In genomic region chr5:149563461-149563860, GRCh38 we compare ENCODE assay signal across 10 cellular contexts. TPM values are rescaled to one million over a fixed set of nuclear protein-coding genes. Genes with fewer than 3 reads are reported as not detected.
DNase-seq lines count a peak whose midpoint lies in the region; ATAC-seq, FAIRE-seq and TF ChIP-seq lines count a peak whose summit lies in the region.
"Had no signal": no experiment of that assay in that cellular context is flagged by ENCODE, and none has a peak within 500 bp of the region (broad histone marks: within the 10 kb centered on the region; RNA-seq: fewer than 3 reads in every experiment).

No MANE protein-coding gene starts in this region.

- H3K27me3 Mint-ChIP-seq in GM23338 (ENCODE audit: insufficient read depth, low read depth, poor library complexity): peaks cover 4% of the 10 kb centered on the region
- H3K27me3 Mint-ChIP-seq in activated CD8-positive, alpha-beta T cell treated with anti-CD3 and anti-CD28 coated beads for 36 hours: no peaks in the 10 kb centered on the region

- H3K27ac ChIP-seq in GM23338 (ENCODE audit: low read depth): peak overlapping the region; percentile 89

- peak overlapping the region; percentile 59 for H3K9ac ChIP-seq in skeletal muscle satellite cell (ENCODE audit: low read depth, low read length)

- TF ChIP-seq CTCF in GM23338 (conservative IDR thresholded peaks at IDR 0.05; ENCODE audit: low read depth in 2 of 2) (no peak), foreskin fibroblast (IDR thresholded peaks at IDR 0.05; ENCODE audit: low read depth, low read length) (no peak)
- TF ChIP-seq CTCF in activated CD8-positive, alpha-beta T cell treated with anti-CD3 and anti-CD28 coated beads for 36 hours (IDR thresholded peaks at IDR 0.05): no peak

- H3K36me3 ChIP-seq in GM23338 (ENCODE audit: insufficient read depth): no peaks in the 10 kb centered on the region
- no peaks in the 10 kb centered on the region for H3K36me3 ChIP-seq in skeletal muscle satellite cell (ENCODE audit: insufficient read depth, low read length)

- H3K4me3 ChIP-seq in GM23338 (no peak overlapping the region), foreskin fibroblast (ENCODE audit: low read depth in 1 of 2, low read length in 2 of 2) (no peak overlapping the region), skeletal muscle satellite cell (ENCODE audit: low read length) (peak overlapping the region; percentile 11)

- peaks cover 36% of the 10 kb centered on the region for H3K4me1 Mint-ChIP-seq in GM23338
- H3K4me1 Mint-ChIP-seq in activated CD8-positive, alpha-beta T cell treated with anti-CD3 and anti-CD28 coated beads for 36 hours (ENCODE audit: low read depth): peaks cover 24% of the 10 kb centered on the region

- H3K9me3 ChIP-seq in skeletal muscle satellite cell (replicated peaks; ENCODE audit: low read length): no peaks in the 10 kb centered on the region

- peaks cover 4% of the 10 kb centered on the region for H3F3A ChIP-seq in GM23338 (replicated peaks; ENCODE audit: low read depth)

- H3K4me1 ChIP-seq in GM23338 (ENCODE audit: insufficient read depth): peaks cover 25% of the 10 kb centered on the region
- peaks cover 35% of the 10 kb centered on the region for H3K4me1 ChIP-seq in skeletal muscle satellite cell (ENCODE audit: control insufficient read depth, insufficient read depth, low read length)

- peak overlapping the region; percentile 27; the same call in 1 of the 2 replicates for H3K27ac Mint-ChIP-seq in GM23338
- H3K27ac Mint-ChIP-seq in activated CD8-positive, alpha-beta T cell treated with anti-CD3 and anti-CD28 coated beads for 36 hours: no peak overlapping the region

- peak overlapping the region; percentile 59 for H3K4me2 ChIP-seq in GM23338
- peak overlapping the region; percentile 11 for H3K4me2 ChIP-seq in skeletal muscle satellite cell (ENCODE audit: low read length)

- no peak for ATAC-seq in GM23338
- ATAC-seq in GM19351 (IDR thresholded peaks at IDR 0.05; ENCODE audit: unreplicated experiment): no peak
- no peak for ATAC-seq in activated CD8-positive, alpha-beta T cell treated with anti-CD3 and anti-CD28 coated beads for 36 hours
- no peak for ATAC-seq in HG02870 (IDR thresholded peaks at IDR 0.05; ENCODE audit: unreplicated experiment)

- FAIRE-seq in RCC 7860 (lab: Jason Lieb, UNC): peak; percentile 20

- no peaks in the 10 kb centered on the region for H3K9me2 ChIP-seq in GM23338 (ENCODE audit: insufficient read depth)

- H3K4me3 Mint-ChIP-seq in GM23338: no peak overlapping the region; the same call in 2 of the 3 replicates
- no peak overlapping the region for H3K4me3 Mint-ChIP-seq in activated CD8-positive, alpha-beta T cell treated with anti-CD3 and anti-CD28 coated beads for 36 hours

- intact Hi-C loops in activated CD8-positive, alpha-beta T cell treated with anti-CD3 and anti-CD28 coated beads for 36 hours (cut with micrococcal nuclease): no loop called here

- H3K9me3 Mint-ChIP-seq in GM23338: no peaks in the 10 kb centered on the region
- H3K9me3 Mint-ChIP-seq in activated CD8-positive, alpha-beta T cell treated with anti-CD3 and anti-CD28 coated beads for 36 hours: no peaks in the 10 kb centered on the region

- H3K36me3 Mint-ChIP-seq in GM23338 (ENCODE audit: low read depth): no peaks in the 10 kb centered on the region
- H3K36me3 Mint-ChIP-seq in activated CD8-positive, alpha-beta T cell treated with anti-CD3 and anti-CD28 coated beads for 36 hours (ENCODE audit: low read depth): no peaks in the 10 kb centered on the region

- DNase-seq in GM23338 (ENCODE audit: low spot score) (no peak), RCC 7860 (ENCODE audit: low spot score) (peak; percentile 30), foreskin fibroblast (peak; percentile 53 to 57), NCI-H226 (no peak)
- DNase-seq in activated CD8-positive, alpha-beta T cell treated with anti-CD3 and anti-CD28 coated beads for 36 hours: no peak
- DNase-seq: activated effector memory CD4-positive, alpha-beta T cell treated with anti-CD3 and anti-CD28 coated beads, Interleukin-2, amount 50 U/mL, for 16 hours; NCI-H2171 had no signal

- no peaks in the 10 kb centered on the region for H3K27me3 ChIP-seq in GM23338 (ENCODE audit: insufficient read depth)
- H3K27me3 ChIP-seq in skeletal muscle satellite cell (ENCODE audit: control insufficient read depth, insufficient read depth, low read length): no peaks in the 10 kb centered on the region

- H4K20me1 ChIP-seq in GM23338 (replicated peaks; ENCODE audit: insufficient read depth): no peaks in the 10 kb centered on the region

- POLR2A ChIA-PET in activated CD8-positive, alpha-beta T cell treated with anti-CD3 and anti-CD28 coated beads for 36 hours (lab: Charles Lee): interaction anchor here (4.1 kb wide), 1 partner anchor 12 kb away, joined by 19 read pairs; the partner anchor contains the start of gene CSNK1A1

- peak overlapping the region; percentile 44; the same call in 1 of the 2 replicates for H2AFZ ChIP-seq in GM23338

- CTCF ChIA-PET in activated CD8-positive, alpha-beta T cell treated with anti-CD3 and anti-CD28 coated beads for 36 hours (lab: Charles Lee): interaction anchor here (0.7 to 4.6 kb wide), 23 partner anchors 9 to 231 kb away, joined by 3 to 42 read pairs (median 6); partner anchors contain the start of genes ARHGEF37 and CSNK1A1

- no peaks in the 10 kb centered on the region for H3K79me2 ChIP-seq in GM23338 (replicated peaks; ENCODE audit: insufficient read depth)

TF ChIP-seq in GM23338, 12 proteins besides CTCF, POLR2A, EP300 and RAD21:
- TF ChIP-seq, protein P1, sequence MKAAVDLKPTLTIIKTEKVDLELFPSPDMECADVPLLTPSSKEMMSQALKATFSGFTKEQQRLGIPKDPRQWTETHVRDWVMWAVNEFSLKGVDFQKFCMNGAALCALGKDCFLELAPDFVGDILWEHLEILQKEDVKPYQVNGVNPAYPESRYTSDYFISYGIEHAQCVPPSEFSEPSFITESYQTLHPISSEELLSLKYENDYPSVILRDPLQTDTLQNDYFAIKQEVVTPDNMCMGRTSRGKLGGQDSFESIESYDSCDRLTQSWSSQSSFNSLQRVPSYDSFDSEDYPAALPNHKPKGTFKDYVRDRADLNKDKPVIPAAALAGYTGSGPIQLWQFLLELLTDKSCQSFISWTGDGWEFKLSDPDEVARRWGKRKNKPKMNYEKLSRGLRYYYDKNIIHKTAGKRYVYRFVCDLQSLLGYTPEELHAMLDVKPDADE (IDR thresholded peaks at IDR 0.05): no peak
- TF ChIP-seq ZNF114 (CRISPR knock-in tag; IDR thresholded peaks at IDR 0.05) (no peak), POLR2AphosphoS5 (IDR thresholded peaks at IDR 0.05; ENCODE audit: low read depth) (no peak), EZH2 (IDR thresholded peaks at IDR 0.05; ENCODE audit: low read depth, unreplicated experiment) (no peak), NANOG (IDR thresholded peaks at IDR 0.05; ENCODE audit: borderline replicate concordance) (no peak), REST (IDR thresholded peaks at IDR 0.05; ENCODE audit: unreplicated experiment) (no peak), EZH2phosphoT487 (IDR thresholded peaks at IDR 0.05; ENCODE audit: unreplicated experiment) (no peak)

RNA-seq across cellular contexts. Expression of gene CSNK1A1, which starts 12.2 kb away (rescaled TPM):
- 233 and 235 TPM in 2 replicates for total RNA-seq in GM23338 (2014; rRNA removed; shearing (Covaris generic))
- 110 and 114 TPM in 2 replicates for polyA plus RNA-seq in GM23338 (2016; fragmentation: Nextera tagmentation; extraction: Ambion mirVana)
- total RNA-seq in skeletal muscle satellite cell (2012; rRNA removed): 270 and 292 TPM in 2 replicates
- 100 to 1,000 TPM; 154 to 168 TPM for total RNA-seq in activated CD8-positive, alpha-beta T cell treated with anti-CD3 and anti-CD28 coated beads for 36 hours

RNA-seq across cellular contexts. Expression of gene ARHGEF37, which starts 17.8 kb away (rescaled TPM):
- 0.12 and 0.14 TPM in 2 replicates for total RNA-seq in GM23338 (2014; rRNA removed; shearing (Covaris generic))
- 0.78 and 0.79 TPM in 2 replicates for polyA plus RNA-seq in GM23338 (2016; fragmentation: Nextera tagmentation; extraction: Ambion mirVana)
- total RNA-seq in skeletal muscle satellite cell (2012; rRNA removed): 0.25 and 0.44 TPM in 2 replicates
- 1 to 10 TPM; 1.1 TPM for total RNA-seq in activated CD8-positive, alpha-beta T cell treated with anti-CD3 and anti-CD28 coated beads for 36 hours

Comparison
In these comparisons a context has a peak if more than half of its experiments do, and no peak if none do; other contexts are left out.
1. DNase-seq: peak in RCC 7860 (single experiment) and foreskin fibroblast (2 of 2); none in GM23338 (single experiment), NCI-H226 (single experiment) and activated CD8-positive, alpha-beta T cell treated with anti-CD3 and anti-CD28 coated beads for 36 hours (single experiment).